ENCODE assay signal across 13 cellular contexts in genomic region chr16:68368602-68368944, GRCh38. TPM values are rescaled to one million over a fixed set of nuclear protein-coding genes. Genes with fewer than 3 reads are reported as not detected.
DNase-seq lines count a peak whose midpoint lies in the region; ATAC-seq, FAIRE-seq and TF ChIP-seq lines count a peak whose summit lies in the region.
"Had no signal": no experiment of that assay in that cellular context is flagged by ENCODE, and none has a peak within 500 bp of the region (broad histone marks: within the 10 kb centered on the region; RNA-seq: fewer than 3 reads in every experiment).

No MANE protein-coding gene starts in this region.

- POLR2A ChIA-PET in OCI-LY7 (lab: Charles Lee) = interaction anchor here (0.9 to 1.7 kb wide), 2 partner anchors 50 to 96 kb away, joined by 3 to 5 read pairs; no protein-coding TSS in a partner anchor

- peak overlapping the region; percentile 30; the same call in 1 of the 2 replicates for H3K4me2 ChIP-seq in OCI-LY7 (ENCODE audit: low read length)

- intact Hi-C loops in OCI-LY7 (cut with micrococcal nuclease; ENCODE audit: unreplicated experiment) (no loop called here), head of caudate nucleus (cut with DNase I) (no loop called here)

- H3K36me3 Mint-ChIP-seq in naive B cell = no peaks in the 10 kb centered on the region

- H3K36me3 ChIP-seq in OCI-LY7 (ENCODE audit: insufficient read depth, low read length) = no peaks in the 10 kb centered on the region
- H3K36me3 ChIP-seq: esophagus squamous epithelium had no signal

- peaks cover 25% of the 10 kb centered on the region for H3K4me1 ChIP-seq in OCI-LY7 (ENCODE audit: insufficient read depth, low read length, poor library complexity, severe bottlenecking)

- peak overlapping the region in 4 of 6 donors; percentile 9 to 94 (median 88) for H3K27ac Mint-ChIP-seq in naive B cell

- no peaks in the 10 kb centered on the region for H3K79me2 ChIP-seq in OCI-LY7 (ENCODE audit: insufficient read depth, low read depth, low read length)

- peak; percentile 64 for DNase-seq in ELF-1 (ENCODE audit: low read depth, low spot score)
- DNase-seq in GM19239 (ENCODE audit: insufficient read length, low spot score) = no peak
- peak; percentile 23 for DNase-seq in OCI-LY7 (ENCODE audit: low spot score)
- DNase-seq in naive B cell = peak; percentile 14
- no peak for DNase-seq in NCI-H1694 treated with DMSO at 0.1 percent for 48 hours (lab: John Stamatoyannopoulos, UW)
- no peak for DNase-seq in head of caudate nucleus
- no peak for DNase-seq in anterior cingulate cortex (lab: John Stamatoyannopoulos, UW)
- DNase-seq: activated effector memory CD4-positive, alpha-beta T cell treated with anti-CD3 and anti-CD28 coated beads, Interleukin-2, amount 50 U/mL, for 16 hours; Calu3; esophagus squamous epithelium; NCI-H226; testis had no signal

- H4K20me1 ChIP-seq in OCI-LY7 (ENCODE audit: insufficient read depth, low read length) = no peaks in the 10 kb centered on the region

- no peak for TF ChIP-seq CTCF in OCI-LY7 (conservative IDR thresholded peaks at IDR 0.05; ENCODE audit: low read length)

- peaks cover 40 to 52% (median 51%) of the 10 kb centered on the region in 3 donors for H3K4me1 Mint-ChIP-seq in naive B cell

- H3K27ac ChIP-seq in OCI-LY7 (ENCODE audit: low read depth, low read length, poor library complexity, severe bottlenecking) = no peak overlapping the region
- H3K27ac ChIP-seq: esophagus squamous epithelium, testis had no signal

- peaks cover 0 to 20% (median 16%) of the 10 kb centered on the region in 3 donors for H3K27me3 Mint-ChIP-seq in naive B cell

- H2AFZ ChIP-seq in OCI-LY7 (ENCODE audit: low read length) = no peak overlapping the region

- H3K9me3 ChIP-seq in OCI-LY7 (ENCODE audit: low read length) = no peaks in the 10 kb centered on the region
- H3K9me3 ChIP-seq: esophagus squamous epithelium, Peyer's patch, testis had no signal

- FAIRE-seq in GM19239 (lab: Jason Lieb, UNC) = peak; percentile 73

- no peaks in the 10 kb centered on the region for H3K9me2 ChIP-seq in OCI-LY7 (ENCODE audit: insufficient read depth, low read length)

- peak overlapping the region in 5 of 8 donors; percentile 13 to 76 (median 58) for H3K4me3 Mint-ChIP-seq in naive B cell

- H3K4me3 ChIP-seq in OCI-LY7 (ENCODE audit: low read depth, low read length, poor library complexity, severe bottlenecking) = no peak overlapping the region
- H3K4me3 ChIP-seq: esophagus squamous epithelium, testis had no signal

- no peaks in the 10 kb centered on the region for H3K9me3 Mint-ChIP-seq in naive B cell

- ATAC-seq in naive B cell (ENCODE audit: low read depth in 2 of 2) = peak; percentile 76 to 81

- CTCF ChIA-PET in OCI-LY7 (lab: Charles Lee; ENCODE audit: unreplicated experiment) = no interaction called here

- no TSS peak for BruUV-seq in OCI-LY7 (replicated peaks; lab: Mats Ljungman, UMichigan)

RNA-seq across cellular contexts. Expression of gene PRMT7, which starts 57.8 kb away (rescaled TPM):
- total RNA-seq in OCI-LY7 (2014; rRNA removed; shearing (Covaris generic)) = 75.3 and 85.1 TPM in 2 replicates
- total RNA-seq in OCI-LY7 (2022) = 80.4 and 85.5 TPM in 2 replicates
- 10 to 100 TPM; 14.8 to 34.8 (median 23.1) TPM for polyA plus RNA-seq in naive B cell (ENCODE audit: low read depth in 6 of 6)

RNA-seq across cellular contexts. Expression of gene SLC7A6OS, which starts 57.8 kb away (rescaled TPM):
- total RNA-seq in OCI-LY7 (2014; rRNA removed; shearing (Covaris generic)) = 28.6 and 35.2 TPM in 2 replicates
- 33.4 and 35.8 TPM in 2 replicates for total RNA-seq in OCI-LY7 (2022)
- 10 to 100 TPM; 14.0 to 26.1 (median 17.7) TPM for polyA plus RNA-seq in naive B cell (ENCODE audit: low read depth in 6 of 6)

Comparison
In these comparisons a context has a peak if more than half of its experiments do, and no peak if none do; other contexts are left out.
1. DNase-seq: peak in ELF-1 (single experiment), OCI-LY7 (single experiment) and naive B cell (single experiment); none in GM19239 (single experiment), NCI-H1694 treated with DMSO at 0.1 percent for 48 hours (single experiment), head of caudate nucleus (0 of 42) and anterior cingulate cortex (0 of 58).